1 cellular context compared by ENCODE assay signal in the genomic region with DNA sequence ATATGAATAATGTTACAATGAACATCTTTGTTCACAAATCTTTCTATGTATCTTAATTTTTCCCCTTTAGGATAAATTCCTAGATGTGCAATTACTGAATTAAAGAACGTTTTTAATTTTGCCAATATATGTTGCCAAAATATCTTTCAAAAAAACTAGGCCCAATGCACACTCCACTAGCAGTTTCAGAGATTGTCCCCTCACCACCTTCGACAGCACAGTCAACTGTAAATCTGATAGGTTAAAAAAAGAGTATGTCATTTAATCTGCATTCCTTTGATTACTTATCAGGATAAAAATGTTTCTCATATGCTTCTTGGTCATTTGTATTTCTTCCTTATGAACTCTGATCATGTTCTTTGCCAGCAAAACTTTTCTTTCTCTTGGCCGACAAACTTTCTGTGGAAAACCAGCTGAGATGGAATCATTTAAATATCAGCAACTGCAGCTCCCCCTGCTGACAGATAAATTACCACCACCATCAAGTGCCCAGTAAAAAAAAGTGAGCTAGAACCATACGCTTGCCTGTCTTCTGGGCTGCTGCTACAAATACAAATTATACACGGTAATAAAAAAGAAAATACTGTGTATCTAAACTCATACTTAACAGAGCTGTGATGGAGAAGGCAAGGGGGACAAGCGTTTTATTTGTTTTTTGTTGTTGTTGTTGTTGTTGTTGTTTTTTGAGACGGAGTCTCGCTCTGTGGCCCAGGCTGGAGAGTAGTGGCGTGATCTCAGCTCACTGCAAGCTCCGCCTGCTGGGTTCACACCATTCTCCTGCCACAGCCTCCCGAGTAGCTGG.
TF ChIP-seq lines count a peak whose summit lies in the region.

No MANE protein-coding gene starts in this region.

TF ChIP-seq in K562, 482 proteins besides CTCF, POLR2A, EP300 and RAD21 (continued from another document):
- TF ChIP-seq, protein P1, sequence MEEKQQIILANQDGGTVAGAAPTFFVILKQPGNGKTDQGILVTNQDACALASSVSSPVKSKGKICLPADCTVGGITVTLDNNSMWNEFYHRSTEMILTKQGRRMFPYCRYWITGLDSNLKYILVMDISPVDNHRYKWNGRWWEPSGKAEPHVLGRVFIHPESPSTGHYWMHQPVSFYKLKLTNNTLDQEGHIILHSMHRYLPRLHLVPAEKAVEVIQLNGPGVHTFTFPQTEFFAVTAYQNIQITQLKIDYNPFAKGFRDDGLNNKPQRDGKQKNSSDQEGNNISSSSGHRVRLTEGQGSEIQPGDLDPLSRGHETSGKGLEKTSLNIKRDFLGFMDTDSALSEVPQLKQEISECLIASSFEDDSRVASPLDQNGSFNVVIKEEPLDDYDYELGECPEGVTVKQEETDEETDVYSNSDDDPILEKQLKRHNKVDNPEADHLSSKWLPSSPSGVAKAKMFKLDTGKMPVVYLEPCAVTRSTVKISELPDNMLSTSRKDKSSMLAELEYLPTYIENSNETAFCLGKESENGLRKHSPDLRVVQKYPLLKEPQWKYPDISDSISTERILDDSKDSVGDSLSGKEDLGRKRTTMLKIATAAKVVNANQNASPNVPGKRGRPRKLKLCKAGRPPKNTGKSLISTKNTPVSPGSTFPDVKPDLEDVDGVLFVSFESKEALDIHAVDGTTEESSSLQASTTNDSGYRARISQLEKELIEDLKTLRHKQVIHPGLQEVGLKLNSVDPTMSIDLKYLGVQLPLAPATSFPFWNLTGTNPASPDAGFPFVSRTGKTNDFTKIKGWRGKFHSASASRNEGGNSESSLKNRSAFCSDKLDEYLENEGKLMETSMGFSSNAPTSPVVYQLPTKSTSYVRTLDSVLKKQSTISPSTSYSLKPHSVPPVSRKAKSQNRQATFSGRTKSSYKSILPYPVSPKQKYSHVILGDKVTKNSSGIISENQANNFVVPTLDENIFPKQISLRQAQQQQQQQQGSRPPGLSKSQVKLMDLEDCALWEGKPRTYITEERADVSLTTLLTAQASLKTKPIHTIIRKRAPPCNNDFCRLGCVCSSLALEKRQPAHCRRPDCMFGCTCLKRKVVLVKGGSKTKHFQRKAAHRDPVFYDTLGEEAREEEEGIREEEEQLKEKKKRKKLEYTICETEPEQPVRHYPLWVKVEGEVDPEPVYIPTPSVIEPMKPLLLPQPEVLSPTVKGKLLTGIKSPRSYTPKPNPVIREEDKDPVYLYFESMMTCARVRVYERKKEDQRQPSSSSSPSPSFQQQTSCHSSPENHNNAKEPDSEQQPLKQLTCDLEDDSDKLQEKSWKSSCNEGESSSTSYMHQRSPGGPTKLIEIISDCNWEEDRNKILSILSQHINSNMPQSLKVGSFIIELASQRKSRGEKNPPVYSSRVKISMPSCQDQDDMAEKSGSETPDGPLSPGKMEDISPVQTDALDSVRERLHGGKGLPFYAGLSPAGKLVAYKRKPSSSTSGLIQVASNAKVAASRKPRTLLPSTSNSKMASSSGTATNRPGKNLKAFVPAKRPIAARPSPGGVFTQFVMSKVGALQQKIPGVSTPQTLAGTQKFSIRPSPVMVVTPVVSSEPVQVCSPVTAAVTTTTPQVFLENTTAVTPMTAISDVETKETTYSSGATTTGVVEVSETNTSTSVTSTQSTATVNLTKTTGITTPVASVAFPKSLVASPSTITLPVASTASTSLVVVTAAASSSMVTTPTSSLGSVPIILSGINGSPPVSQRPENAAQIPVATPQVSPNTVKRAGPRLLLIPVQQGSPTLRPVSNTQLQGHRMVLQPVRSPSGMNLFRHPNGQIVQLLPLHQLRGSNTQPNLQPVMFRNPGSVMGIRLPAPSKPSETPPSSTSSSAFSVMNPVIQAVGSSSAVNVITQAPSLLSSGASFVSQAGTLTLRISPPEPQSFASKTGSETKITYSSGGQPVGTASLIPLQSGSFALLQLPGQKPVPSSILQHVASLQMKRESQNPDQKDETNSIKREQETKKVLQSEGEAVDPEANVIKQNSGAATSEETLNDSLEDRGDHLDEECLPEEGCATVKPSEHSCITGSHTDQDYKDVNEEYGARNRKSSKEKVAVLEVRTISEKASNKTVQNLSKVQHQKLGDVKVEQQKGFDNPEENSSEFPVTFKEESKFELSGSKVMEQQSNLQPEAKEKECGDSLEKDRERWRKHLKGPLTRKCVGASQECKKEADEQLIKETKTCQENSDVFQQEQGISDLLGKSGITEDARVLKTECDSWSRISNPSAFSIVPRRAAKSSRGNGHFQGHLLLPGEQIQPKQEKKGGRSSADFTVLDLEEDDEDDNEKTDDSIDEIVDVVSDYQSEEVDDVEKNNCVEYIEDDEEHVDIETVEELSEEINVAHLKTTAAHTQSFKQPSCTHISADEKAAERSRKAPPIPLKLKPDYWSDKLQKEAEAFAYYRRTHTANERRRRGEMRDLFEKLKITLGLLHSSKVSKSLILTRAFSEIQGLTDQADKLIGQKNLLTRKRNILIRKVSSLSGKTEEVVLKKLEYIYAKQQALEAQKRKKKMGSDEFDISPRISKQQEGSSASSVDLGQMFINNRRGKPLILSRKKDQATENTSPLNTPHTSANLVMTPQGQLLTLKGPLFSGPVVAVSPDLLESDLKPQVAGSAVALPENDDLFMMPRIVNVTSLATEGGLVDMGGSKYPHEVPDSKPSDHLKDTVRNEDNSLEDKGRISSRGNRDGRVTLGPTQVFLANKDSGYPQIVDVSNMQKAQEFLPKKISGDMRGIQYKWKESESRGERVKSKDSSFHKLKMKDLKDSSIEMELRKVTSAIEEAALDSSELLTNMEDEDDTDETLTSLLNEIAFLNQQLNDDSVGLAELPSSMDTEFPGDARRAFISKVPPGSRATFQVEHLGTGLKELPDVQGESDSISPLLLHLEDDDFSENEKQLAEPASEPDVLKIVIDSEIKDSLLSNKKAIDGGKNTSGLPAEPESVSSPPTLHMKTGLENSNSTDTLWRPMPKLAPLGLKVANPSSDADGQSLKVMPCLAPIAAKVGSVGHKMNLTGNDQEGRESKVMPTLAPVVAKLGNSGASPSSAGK (IDR thresholded peaks at IDR 0.05), result 0 out of 2 replicates have a peak, but pooled peaks have one; percentile 13
- peak; percentile 67; the same call in 1 of the 2 replicates for TF ChIP-seq SMC3 (conservative IDR thresholded peaks at IDR 0.05; ENCODE audit: insufficient read depth, low read depth, low read length)
- 0 out of 2 replicates have a peak, but pooled peaks have one; percentile 10 for TF ChIP-seq NR2C1 (IDR thresholded peaks at IDR 0.05)
- TF ChIP-seq NR2C1 (tag; IDR thresholded peaks at IDR 0.05), result no peak
- TF ChIP-seq, protein P2, sequence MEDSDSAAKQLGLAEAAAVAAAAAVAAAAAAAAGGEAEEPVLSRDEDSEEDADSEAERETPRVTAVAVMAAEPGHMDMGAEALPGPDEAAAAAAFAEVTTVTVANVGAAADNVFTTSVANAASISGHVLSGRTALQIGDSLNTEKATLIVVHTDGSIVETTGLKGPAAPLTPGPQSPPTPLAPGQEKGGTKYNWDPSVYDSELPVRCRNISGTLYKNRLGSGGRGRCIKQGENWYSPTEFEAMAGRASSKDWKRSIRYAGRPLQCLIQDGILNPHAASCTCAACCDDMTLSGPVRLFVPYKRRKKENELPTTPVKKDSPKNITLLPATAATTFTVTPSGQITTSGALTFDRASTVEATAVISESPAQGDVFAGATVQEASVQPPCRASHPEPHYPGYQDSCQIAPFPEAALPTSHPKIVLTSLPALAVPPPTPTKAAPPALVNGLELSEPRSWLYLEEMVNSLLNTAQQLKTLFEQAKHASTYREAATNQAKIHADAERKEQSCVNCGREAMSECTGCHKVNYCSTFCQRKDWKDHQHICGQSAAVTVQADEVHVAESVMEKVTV (CRISPR knock-in tag; IDR thresholded peaks at IDR 0.05), result peak; percentile 54; the same call in 1 of the 2 replicates
- 0 out of 4 replicates have a peak, but pooled peaks of 1 of the 2 experiments have one; percentile 9 for TF ChIP-seq TEAD1 (CRISPR knock-in tag; IDR thresholded peaks at IDR 0.05)
- 0 out of 4 replicates have a peak, but pooled peaks of 1 of the 2 experiments have one; percentile 30 for TF ChIP-seq CSDE1 (IDR thresholded peaks at IDR 0.05)
- peak; percentile 40; the same call in 1 of the 2 replicates for TF ChIP-seq TEAD4 (IDR thresholded peaks at IDR 0.05; ENCODE audit: low read length)
- no peak for TF ChIP-seq TEAD4 (CRISPR knock-in tag; IDR thresholded peaks at IDR 0.05; ENCODE audit: borderline replicate concordance)
- peak; percentile 49; the same call in 1 of the 2 replicates for TF ChIP-seq KLF16 (IDR thresholded peaks at IDR 0.05)
- 0 out of 2 replicates have a peak, but pooled peaks have one; percentile 38 for TF ChIP-seq GATA2 (CRISPR knock-in tag; IDR thresholded peaks at IDR 0.05)
- TF ChIP-seq EP400 (IDR thresholded peaks at IDR 0.05), result 0 out of 2 replicates have a peak, but pooled peaks have one; percentile 23
- peak; percentile 23 for TF ChIP-seq HDAC3 (IDR thresholded peaks at IDR 0.05; ENCODE audit: borderline replicate concordance, partially characterized antibody)
- TF ChIP-seq PML (IDR thresholded peaks at IDR 0.05; ENCODE audit: low read length), result no peak
- TF ChIP-seq, protein P3, sequence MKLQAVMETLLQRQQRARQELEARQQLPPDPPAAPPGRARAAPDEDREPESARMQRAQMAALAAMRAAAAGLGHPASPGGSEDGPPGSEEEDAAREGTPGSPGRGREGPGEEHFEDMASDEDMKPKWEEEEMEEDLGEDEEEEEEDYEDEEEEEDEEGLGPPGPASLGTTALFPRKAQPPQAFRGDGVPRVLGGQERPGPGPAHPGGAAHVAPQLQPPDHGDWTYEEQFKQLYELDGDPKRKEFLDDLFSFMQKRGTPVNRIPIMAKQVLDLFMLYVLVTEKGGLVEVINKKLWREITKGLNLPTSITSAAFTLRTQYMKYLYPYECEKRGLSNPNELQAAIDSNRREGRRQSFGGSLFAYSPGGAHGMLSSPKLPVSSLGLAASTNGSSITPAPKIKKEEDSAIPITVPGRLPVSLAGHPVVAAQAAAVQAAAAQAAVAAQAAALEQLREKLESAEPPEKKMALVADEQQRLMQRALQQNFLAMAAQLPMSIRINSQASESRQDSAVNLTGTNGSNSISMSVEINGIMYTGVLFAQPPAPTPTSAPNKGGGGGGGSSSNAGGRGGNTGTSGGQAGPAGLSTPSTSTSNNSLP (IDR thresholded peaks at IDR 0.05; ENCODE audit: borderline replicate concordance, low read depth, low read length), result peak; percentile 99
- TF ChIP-seq, protein P4, sequence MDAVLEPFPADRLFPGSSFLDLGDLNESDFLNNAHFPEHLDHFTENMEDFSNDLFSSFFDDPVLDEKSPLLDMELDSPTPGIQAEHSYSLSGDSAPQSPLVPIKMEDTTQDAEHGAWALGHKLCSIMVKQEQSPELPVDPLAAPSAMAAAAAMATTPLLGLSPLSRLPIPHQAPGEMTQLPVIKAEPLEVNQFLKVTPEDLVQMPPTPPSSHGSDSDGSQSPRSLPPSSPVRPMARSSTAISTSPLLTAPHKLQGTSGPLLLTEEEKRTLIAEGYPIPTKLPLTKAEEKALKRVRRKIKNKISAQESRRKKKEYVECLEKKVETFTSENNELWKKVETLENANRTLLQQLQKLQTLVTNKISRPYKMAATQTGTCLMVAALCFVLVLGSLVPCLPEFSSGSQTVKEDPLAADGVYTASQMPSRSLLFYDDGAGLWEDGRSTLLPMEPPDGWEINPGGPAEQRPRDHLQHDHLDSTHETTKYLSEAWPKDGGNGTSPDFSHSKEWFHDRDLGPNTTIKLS (IDR thresholded peaks at IDR 0.05; ENCODE audit: borderline replicate concordance, low read depth), result no peak
- TF ChIP-seq FOXM1 (IDR thresholded peaks at IDR 0.05; ENCODE audit: low read depth), result 0 out of 2 replicates have a peak, but pooled peaks have one; percentile 8
- no peak for TF ChIP-seq FOXM1 (CRISPR knock-in tag; IDR thresholded peaks at IDR 0.05; ENCODE audit: low read depth)
- TF ChIP-seq, protein P5, sequence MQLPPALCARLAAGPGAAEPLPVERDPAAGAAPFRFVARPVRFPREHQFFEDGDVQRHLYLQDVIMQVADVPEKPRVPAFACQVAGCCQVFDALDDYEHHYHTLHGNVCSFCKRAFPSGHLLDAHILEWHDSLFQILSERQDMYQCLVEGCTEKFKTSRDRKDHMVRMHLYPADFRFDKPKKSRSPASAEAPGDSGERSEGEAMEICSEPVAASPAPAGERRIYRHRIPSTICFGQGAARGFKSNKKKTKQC (CRISPR knock-in tag; IDR thresholded peaks at IDR 0.05), result no peak
- 0 out of 2 replicates have a peak, but pooled peaks have one; percentile 1 for TF ChIP-seq HDGF (IDR thresholded peaks at IDR 0.05)
- TF ChIP-seq MTA2 (IDR thresholded peaks at IDR 0.05; ENCODE audit: low read depth), result no peak
